ENCODE assay signal across 21 cellular contexts in the genomic region with DNA sequence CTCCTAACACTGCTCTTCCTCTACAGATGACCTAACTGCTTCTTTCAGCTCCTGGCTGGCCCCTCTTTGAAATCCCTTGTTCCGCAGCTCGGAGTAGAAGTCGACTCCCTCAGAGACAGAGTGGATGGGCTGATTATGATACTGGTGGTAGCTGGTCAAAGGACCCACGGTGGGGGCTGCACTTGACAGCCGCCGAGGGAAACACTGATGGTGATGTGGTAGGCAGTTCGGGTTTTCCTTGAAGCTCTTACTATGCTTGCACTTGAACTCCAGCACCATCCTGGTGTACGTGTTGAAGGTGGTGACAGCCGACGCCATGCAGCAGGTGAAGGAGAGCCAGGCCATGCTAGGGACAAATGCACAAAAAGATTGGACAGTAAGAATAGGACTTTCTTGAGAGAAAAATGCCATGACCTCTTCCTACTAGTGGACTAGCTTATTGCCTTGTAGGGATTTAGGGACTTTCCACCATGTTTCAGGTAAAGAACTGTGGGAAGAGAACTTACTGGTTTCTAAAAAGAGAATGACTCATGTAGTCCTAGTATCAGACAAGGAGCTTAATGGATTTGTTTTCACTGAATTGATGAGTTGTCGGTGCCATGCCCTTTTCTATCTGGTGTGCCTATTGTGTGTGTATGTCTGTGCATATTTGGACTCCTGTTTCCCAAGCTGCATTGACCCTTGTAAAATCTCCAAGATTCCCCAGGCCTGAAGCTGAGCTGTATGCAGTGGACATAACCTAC. TPM values are rescaled to one million over a fixed set of nuclear protein-coding genes. Genes with fewer than 3 reads are reported as not detected.
DNase-seq lines count a peak whose midpoint lies in the region; ATAC-seq and TF ChIP-seq lines count a peak whose summit lies in the region.
"Had no signal": no experiment of that assay in that cellular context is flagged by ENCODE, and none has a peak within 500 bp of the region (broad histone marks: within the 10 kb centered on the region; RNA-seq: fewer than 3 reads in every experiment).

No MANE protein-coding gene starts in this region.

- POLR2A ChIA-PET in CD4-positive, alpha-beta T cell (lab: Charles Lee) = no interaction called here

- peaks cover 25% of the 10 kb centered on the region for H3K4me1 Mint-ChIP-seq in endothelial cell (ENCODE audit: unreplicated experiment)
- no peaks in the 10 kb centered on the region for H3K4me1 Mint-ChIP-seq in CD4-positive, alpha-beta T cell (ENCODE audit: low read depth)

- intact Hi-C loops in CD4-positive, alpha-beta T cell (cut with DNase I, micrococcal nuclease) = no loop called here
- intact Hi-C loops in thyroid gland (cut with DNase I) = loop anchor here (10.0 kb wide), 1 partner anchor 50 kb away; no protein-coding TSS in a partner anchor

- peaks cover 0 to 11% of the 10 kb centered on the region in 2 donors for H3K36me3 Mint-ChIP-seq in activated naive CD4-positive, alpha-beta T cell treated with anti-CD3 and anti-CD28 coated beads, Interleukin-2, amount 50 U/mL, for 72 hours
- peaks cover 37% of the 10 kb centered on the region for H3K36me3 Mint-ChIP-seq in endothelial cell (ENCODE audit: low read depth, unreplicated experiment)
- H3K36me3 Mint-ChIP-seq in CD4-positive, alpha-beta T cell (ENCODE audit: low read depth) = peaks cover 28% of the 10 kb centered on the region

- DNase-seq in activated naive CD4-positive, alpha-beta T cell treated with anti-CD3 and anti-CD28 coated beads, Interleukin-2, amount 50 U/mL, for 72 hours (ENCODE audit: low spot score in 2 of 2) = no peak
- no peak for DNase-seq in activated naive CD4-positive, alpha-beta T cell (lab: John Stamatoyannopoulos, UW)
- DNase-seq in endothelial cell (ENCODE audit: low spot score) (no peak), foreskin keratinocyte (peak in 1 of 2 donors; percentile 80), inferior parietal cortex (ENCODE audit: extremely low spot score) (no peak), NCI-H69 (lab: John Stamatoyannopoulos, UW) (no peak), thyroid gland (no peak)
- DNase-seq in CD4-positive, alpha-beta T cell = no peak
- DNase-seq: 8988T; Calu3; CD8-positive, alpha-beta T cell; DMS153; GOT3; NCI-H1694; NCI-H2081; NCI-H2171; NCI-H524 treated with DMSO at 0.1 percent for 48 hours; Peyer's patch had no signal

- H3K27ac Mint-ChIP-seq in activated naive CD4-positive, alpha-beta T cell treated with anti-CD3 and anti-CD28 coated beads, Interleukin-2, amount 50 U/mL, for 72 hours = peak overlapping the region in 1 of 2 donors; percentile 32
- peak overlapping the region; percentile 81 for H3K27ac Mint-ChIP-seq in endothelial cell (ENCODE audit: unreplicated experiment)
- no peak overlapping the region for H3K27ac Mint-ChIP-seq in CD4-positive, alpha-beta T cell
- H3K27ac Mint-ChIP-seq: CD8-positive, alpha-beta T cell; IgD-negative memory B cell had no signal

- no peaks in the 10 kb centered on the region for H3K36me3 ChIP-seq in thyroid gland

- TF ChIP-seq CTCF in endothelial cell (IDR thresholded peaks at IDR 0.05; ENCODE audit: unreplicated experiment) = no peak
- TF ChIP-seq CTCF in foreskin keratinocyte (conservative IDR thresholded peaks at IDR 0.05) = no peak
- TF ChIP-seq CTCF in CD4-positive, alpha-beta T cell (IDR thresholded peaks at IDR 0.05) = no peak
- TF ChIP-seq CTCF in thyroid gland (IDR thresholded peaks at IDR 0.05) = no peak

- no peaks in the 10 kb centered on the region for H3K9me3 ChIP-seq in CD4-positive, alpha-beta T cell (ENCODE audit: control insufficient read depth, low read length)
- no peaks in the 10 kb centered on the region for H3K9me3 ChIP-seq in thyroid gland
- H3K9me3 ChIP-seq: Peyer's patch had no signal

- CTCF ChIA-PET in CD4-positive, alpha-beta T cell (lab: Charles Lee) = interaction anchor here (1.5 kb wide), 1 partner anchor 125 kb away, joined by 3 read pairs; no protein-coding TSS in a partner anchor

- H3K27ac ChIP-seq in foreskin keratinocyte = peak overlapping the region; percentile 83
- no peak overlapping the region for H3K27ac ChIP-seq in CD4-positive, alpha-beta T cell (ENCODE audit: low read depth, low read length)
- H3K27ac ChIP-seq in thyroid gland = no peak overlapping the region
- H3K27ac ChIP-seq: BLaER1 treated with 17β-estradiol and CSF1 and Interleukin-3, amounts not matched to agents 10 nM and 100 nM; Peyer's patch had no signal

- H3K4me3 ChIP-seq in thyroid gland (replicated peaks in 1 of 3) = no peak overlapping the region
- H3K4me3 ChIP-seq: BLaER1 treated with 17β-estradiol and CSF1 and Interleukin-3, amounts not matched to agents 10 nM and 100 nM; Peyer's patch had no signal

- no peaks in the 10 kb centered on the region for H3K27me3 ChIP-seq in foreskin keratinocyte
- no peaks in the 10 kb centered on the region for H3K27me3 ChIP-seq in CD4-positive, alpha-beta T cell (ENCODE audit: control insufficient read depth, insufficient read depth, low read length)
- no peaks in the 10 kb centered on the region for H3K27me3 ChIP-seq in thyroid gland
- H3K27me3 ChIP-seq: BLaER1 treated with 17β-estradiol and CSF1 and Interleukin-3, amounts not matched to agents 10 nM and 100 nM; Peyer's patch had no signal

- H3K4me3 Mint-ChIP-seq in endothelial cell (ENCODE audit: unreplicated experiment) = peak overlapping the region; percentile 51
- no peak overlapping the region for H3K4me3 Mint-ChIP-seq in CD4-positive, alpha-beta T cell
- H3K4me3 Mint-ChIP-seq: CD8-positive, alpha-beta T cell; IgD-negative memory B cell had no signal

- H3K27me3 Mint-ChIP-seq in endothelial cell (ENCODE audit: unreplicated experiment) = peaks cover 8% of the 10 kb centered on the region
- H3K27me3 Mint-ChIP-seq in CD4-positive, alpha-beta T cell = no peaks in the 10 kb centered on the region

- no peak for TF ChIP-seq POLR2A in thyroid gland (IDR thresholded peaks at IDR 0.05)

- 94 to 99% methylated on average over 11 of the region's 11 CpGs for WGBS in thyroid gland, 2 donors

- no peaks in the 10 kb centered on the region for H3K9me3 Mint-ChIP-seq in activated naive CD4-positive, alpha-beta T cell treated with anti-CD3 and anti-CD28 coated beads, Interleukin-2, amount 50 U/mL, for 72 hours
- H3K9me3 Mint-ChIP-seq in endothelial cell (ENCODE audit: unreplicated experiment) = no peaks in the 10 kb centered on the region
- H3K9me3 Mint-ChIP-seq in CD4-positive, alpha-beta T cell = no peaks in the 10 kb centered on the region
- H3K9me3 Mint-ChIP-seq: CD8-positive, alpha-beta T cell had no signal

- peak; percentile 53 to 67 for ATAC-seq in activated naive CD4-positive, alpha-beta T cell treated with anti-CD3 and anti-CD28 coated beads, Interleukin-2, amount 50 U/mL, for 72 hours
- ATAC-seq in foreskin keratinocyte = peak; percentile 92
- no peak for ATAC-seq in CD4-positive, alpha-beta T cell (ENCODE audit: poor library complexity)
- ATAC-seq: CD8-positive, alpha-beta T cell had no signal

- peaks cover 5% of the 10 kb centered on the region for H3K4me1 ChIP-seq in foreskin keratinocyte
- peaks cover 15 to 19% of the 10 kb centered on the region in 2 donors for H3K4me1 ChIP-seq in thyroid gland
- H3K4me1 ChIP-seq: Peyer's patch had no signal

RNA-seq across cellular contexts. Expression of a gene that starts 18.4 kb away (rescaled TPM):
- not detected for total RNA-seq in activated naive CD4-positive, alpha-beta T cell treated with anti-CD3 and anti-CD28 coated beads, Interleukin-2, amount 50 U/mL, for 72 hours
- 0.46 TPM for total RNA-seq in endothelial cell (ENCODE audit: unreplicated experiment)
- not detected in 2 replicates for total RNA-seq in foreskin keratinocyte
- polyA plus RNA-seq in foreskin keratinocyte = 0.06 TPM in 1 of 2 replicates, not detected in the other
- total RNA-seq in CD4-positive, alpha-beta T cell = not detected
- 1 to 10 TPM in 1 of 4 donors, not detected in 3; 1.2 TPM for total RNA-seq in thyroid gland
- total RNA-seq: Calu3; CD8-positive, alpha-beta T cell; OCI-LY7 had no signal
- polyA plus RNA-seq: IgD-negative memory B cell had no signal

RNA-seq across cellular contexts. Expression of a gene that starts 40.9 kb away (rescaled TPM):
- total RNA-seq in activated naive CD4-positive, alpha-beta T cell treated with anti-CD3 and anti-CD28 coated beads, Interleukin-2, amount 50 U/mL, for 72 hours = 10 to 100 TPM in 1 of 2 donors, 1 to 10 TPM in 1; 6.2 to 17.2 TPM
- total RNA-seq in endothelial cell (ENCODE audit: unreplicated experiment) (36.3 TPM), foreskin keratinocyte (5.0 and 6.0 TPM in 2 replicates), thyroid gland (10 to 100 TPM; 15.7 to 23.2 (median 19.3) TPM)
- polyA plus RNA-seq in foreskin keratinocyte = 1.8 and 2.6 TPM in 2 replicates
- 1 to 10 TPM; 3.0 to 3.2 TPM for total RNA-seq in CD4-positive, alpha-beta T cell
